24 cellular contexts compared by ENCODE assay signal in the genomic region with DNA sequence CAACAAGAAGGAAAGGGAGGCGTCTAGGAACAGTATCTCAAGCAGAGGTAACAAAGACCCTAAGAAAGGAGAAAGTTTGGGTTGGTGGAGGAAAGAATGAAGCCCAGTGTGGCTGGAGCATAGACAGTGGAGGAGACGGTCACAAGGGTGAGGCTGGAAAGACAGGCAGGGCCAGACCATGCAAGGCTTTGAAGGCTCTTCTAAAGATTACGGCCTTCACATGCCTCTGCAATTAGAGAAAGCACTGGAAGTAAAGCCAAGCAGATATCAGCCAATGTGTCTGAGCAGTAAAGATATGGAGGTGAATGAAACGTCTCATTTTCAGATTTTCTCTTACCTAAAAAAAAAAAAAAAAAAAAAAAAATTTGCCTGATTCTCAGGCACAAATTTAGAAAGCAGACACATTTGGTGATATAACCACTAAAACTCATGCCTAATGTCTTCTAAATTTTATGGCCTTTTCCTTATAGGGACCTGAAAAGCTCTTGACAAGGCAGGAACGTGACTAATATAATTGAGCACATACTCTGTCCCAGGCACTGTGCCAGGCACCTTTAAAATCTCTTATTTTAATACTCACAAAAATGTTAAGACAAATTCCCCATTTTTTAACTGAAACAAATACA.
DNase-seq lines count a peak whose midpoint lies in the region; ATAC-seq and TF ChIP-seq lines count a peak whose summit lies in the region.
"Had no signal": no experiment of that assay in that cellular context is flagged by ENCODE, and none has a peak within 500 bp of the region (broad histone marks: within the 10 kb centered on the region; RNA-seq: fewer than 3 reads in every experiment).

No MANE protein-coding gene starts in this region.

- H3K27me3 Mint-ChIP-seq in stimulated activated naive CD8-positive, alpha-beta T cell treated with anti-CD3 and anti-CD28 coated beads, Interleukin-15, amount 100 ng/mL, for 72 hours = no peaks in the 10 kb centered on the region

- H3K4me1 ChIP-seq in mesodermal cell (ENCODE audit: control insufficient read depth, insufficient read depth, low read length, poor library complexity, severe bottlenecking) = peaks cover 4% of the 10 kb centered on the region
- H3K4me1 ChIP-seq: BLaER1 treated with 17β-estradiol and CSF1 and Interleukin-3, amounts not matched to agents 10 nM and 100 nM; Caco-2 had no signal

- no peaks in the 10 kb centered on the region for H3K4me1 Mint-ChIP-seq in stimulated activated naive CD8-positive, alpha-beta T cell treated with anti-CD3 and anti-CD28 coated beads, Interleukin-15, amount 100 ng/mL, for 72 hours
- H3K4me1 Mint-ChIP-seq: CD4-positive, alpha-beta memory T cell had no signal

- H3K4me3 Mint-ChIP-seq in stimulated activated naive CD8-positive, alpha-beta T cell treated with anti-CD3 and anti-CD28 coated beads, Interleukin-15, amount 100 ng/mL, for 72 hours = no peak overlapping the region
- H3K4me3 Mint-ChIP-seq: CD4-positive, alpha-beta memory T cell had no signal

- DNase-seq in stimulated activated naive CD8-positive, alpha-beta T cell treated with anti-CD3 and anti-CD28 coated beads, Interleukin-15, amount 100 ng/mL, for 72 hours = no peak
- DNase-seq in stimulated activated naive CD8-positive, alpha-beta T cell treated with anti-CD3 and anti-CD28 coated beads, Interleukin-15, Interleukin-2, amounts not matched to agents 100 U/mL and 50 U/mL, for 24 hours = no peak
- DNase-seq in cardiac fibroblast (ENCODE audit: low read depth in 2 of 2) (peak; percentile 28 to 38), NCI-H2227 (lab: John Stamatoyannopoulos, UW; ENCODE audit: unreplicated experiment) (no peak)
- DNase-seq: 8988T; Caco-2; CD4-positive, alpha-beta memory T cell; NCI-H1092; NCI-H146; NCI-H2029 treated with DMSO at 0.1 percent for 48 hours; NCI-H345; NCI-H524; NCI-H774; NK-92 treated with Interleukin-12 subunit alpha and Interleukin-12 subunit beta, amount 100 ng/mL, for 24 hours; SIG-M5; SK-N-SH had no signal

- H3K4me3 ChIP-seq in cardiac fibroblast (replicated peaks in 1 of 2; ENCODE audit: low read depth in 2 of 2, low read length in 2 of 2) (no peak overlapping the region), mesodermal cell (ENCODE audit: extremely low read depth, insufficient read depth, low read length, poor library complexity, severe bottlenecking) (no peak overlapping the region)
- H3K4me3 ChIP-seq: BLaER1 treated with 17β-estradiol and CSF1 and Interleukin-3, amounts not matched to agents 10 nM and 100 nM; K562 had no signal

- no peak overlapping the region for H3K27ac Mint-ChIP-seq in stimulated activated naive CD8-positive, alpha-beta T cell treated with anti-CD3 and anti-CD28 coated beads, Interleukin-15, amount 100 ng/mL, for 72 hours

- H3K36me3 ChIP-seq in mesodermal cell (ENCODE audit: control insufficient read depth, insufficient read depth, low read length) = no peaks in the 10 kb centered on the region
- H3K36me3 ChIP-seq: BLaER1 treated with 17β-estradiol and CSF1 and Interleukin-3, amounts not matched to agents 10 nM and 100 nM had no signal

- peak overlapping the region; percentile 53 for H3K27ac ChIP-seq in mesodermal cell (ENCODE audit: low read depth, low read length, severe bottlenecking)
- H3K27ac ChIP-seq: BLaER1 treated with 17β-estradiol and CSF1 and Interleukin-3, amounts not matched to agents 10 nM and 100 nM; HL-60; RWPE1 had no signal

- TF ChIP-seq CTCF in cardiac fibroblast (IDR thresholded peaks at IDR 0.05; ENCODE audit: low read depth, low read length) = no peak

- H3K9me3 Mint-ChIP-seq in stimulated activated naive CD8-positive, alpha-beta T cell treated with anti-CD3 and anti-CD28 coated beads, Interleukin-15, amount 100 ng/mL, for 72 hours = no peaks in the 10 kb centered on the region

- H3K9me3 ChIP-seq in mesodermal cell (ENCODE audit: control insufficient read depth, low read length) = no peaks in the 10 kb centered on the region
- H3K9me3 ChIP-seq: BLaER1 treated with 17β-estradiol and CSF1 and Interleukin-3, amounts not matched to agents 10 nM and 100 nM; Caco-2; SK-N-SH had no signal

- WGBS in mesodermal cell (ENCODE audit: insufficient coverage in 2 of 2), 2 experiments = 76 to 86% methylated on average over 3 of the region's 5 CpGs

- peak; percentile 7 for ATAC-seq in stimulated activated naive CD8-positive, alpha-beta T cell treated with anti-CD3 and anti-CD28 coated beads, Interleukin-15, amount 100 ng/mL, for 72 hours
- no peak for ATAC-seq in stimulated activated naive CD8-positive, alpha-beta T cell treated with anti-CD3 and anti-CD28 coated beads, Interleukin-15, Interleukin-2, amounts not matched to agents 100 U/mL and 50 U/mL, for 24 hours
- ATAC-seq in GM19035 (IDR thresholded peaks at IDR 0.05; ENCODE audit: unreplicated experiment) (no peak), HG03139 (IDR thresholded peaks at IDR 0.05; ENCODE audit: unreplicated experiment) (no peak)
- ATAC-seq: HepG2, K562 had no signal

Comparison
In these comparisons a context has a peak if more than half of its experiments do, and no peak if none do; other contexts are left out.
1. DNase-seq: peak in cardiac fibroblast (2 of 2); none in stimulated activated naive CD8-positive, alpha-beta T cell treated with anti-CD3 and anti-CD28 coated beads, Interleukin-15, amount 100 ng/mL, for 72 hours (0 of 2), stimulated activated naive CD8-positive, alpha-beta T cell treated with anti-CD3 and anti-CD28 coated beads, Interleukin-15, Interleukin-2, amounts not matched to agents 100 U/mL and 50 U/mL, for 24 hours (single experiment) and NCI-H2227 (single experiment).